Comparison of ENCODE assay signal across 1 cellular context in genomic region chr16:2243031-2243528, GRCh38.
TF ChIP-seq lines count a peak whose summit lies in the region.

No MANE protein-coding gene starts in this region.

TF ChIP-seq in K562, 482 proteins besides CTCF, POLR2A, EP300 and RAD21:
- TF ChIP-seq RBM34 (IDR thresholded peaks at IDR 0.05; ENCODE audit: borderline replicate concordance, insufficient read depth, low read length) (no peak), RBM22 (IDR thresholded peaks at IDR 0.05; ENCODE audit: low read depth, low read length, poor library complexity, severe bottlenecking) (peak; percentile 57), E2F8 (IDR thresholded peaks at IDR 0.05; ENCODE audit: low read depth, partially characterized antibody) (no peak), MEF2A (IDR thresholded peaks at IDR 0.05; ENCODE audit: control insufficient read depth, low read depth, low read length) (no peak), TFAP4 (CRISPR knock-in tag; IDR thresholded peaks at IDR 0.05; ENCODE audit: borderline replicate concordance) (0 out of 2 replicates have a peak, but pooled peaks have one; percentile 27), RBFOX2 (IDR thresholded peaks at IDR 0.05; ENCODE audit: low read depth, low read length) (peak; percentile 55; the same call in 1 of the 2 replicates), ZNF324 (CRISPR knock-in tag; IDR thresholded peaks at IDR 0.05) (no peak), ZBTB33 (CRISPR knock-in tag; IDR thresholded peaks at IDR 0.05) (peak; percentile 90), POLR2G (IDR thresholded peaks at IDR 0.05; ENCODE audit: low read depth, low read length) (peak; percentile 76), KLF16 (IDR thresholded peaks at IDR 0.05) (no peak), CBX8 (IDR thresholded peaks at IDR 0.05; ENCODE audit: borderline replicate concordance, extremely low read depth, low read depth, low read length, poor library complexity, severe bottlenecking) (no peak)
TF ChIP-seq in K562: peak in this region for 5.
